ENCODE assay signal across 23 cellular contexts in the genomic region with DNA sequence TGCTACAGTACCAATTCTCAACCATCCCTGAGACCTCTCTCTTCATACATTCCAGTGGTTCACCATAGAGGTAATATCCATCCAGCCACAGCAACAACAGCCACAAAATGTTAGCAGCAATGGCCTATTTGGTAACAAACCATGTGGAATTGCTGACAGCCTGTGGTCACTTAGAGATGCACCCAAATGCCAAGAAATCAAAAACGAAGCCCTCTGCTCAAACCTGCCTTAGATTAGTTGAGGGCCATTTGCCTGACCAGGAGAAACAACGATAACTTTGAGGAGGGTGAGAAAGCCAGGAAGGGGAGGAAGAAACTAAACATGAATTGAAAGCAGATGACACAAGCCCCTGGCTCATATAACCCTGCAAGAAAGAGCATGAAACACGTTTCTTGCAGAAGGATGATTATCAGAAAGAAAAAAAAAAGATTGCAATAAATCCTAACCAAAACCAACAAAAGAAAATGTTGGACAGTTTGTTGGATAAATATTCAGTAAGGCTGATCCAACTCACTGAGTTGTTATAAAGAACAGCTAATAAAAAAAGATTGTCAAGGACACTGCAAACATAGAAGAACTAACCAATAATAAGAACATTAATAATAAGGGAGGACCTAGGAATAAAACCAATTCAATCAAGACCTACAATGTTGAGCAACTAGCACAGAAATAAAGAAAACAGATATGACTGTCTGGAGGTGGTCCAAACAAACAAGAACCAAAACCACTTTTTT.
A peak's percentile ranks its signal among the peaks of the same experiment; 100 is the strongest.
DNase-seq lines count a peak whose midpoint lies in the region; ATAC-seq and FAIRE-seq lines count a peak whose summit lies in the region.
"Had no signal": no experiment of that assay in that cellular context is flagged by ENCODE, and none has a peak within 500 bp of the region (broad histone marks: within the 10 kb centered on the region; RNA-seq: fewer than 3 reads in every experiment).

No MANE protein-coding gene starts in this region.

- intact Hi-C loops in Right ventricle myocardium inferior (cut with DNase I): no loop called here
- intact Hi-C loops in left ventricle myocardium superior (cut with micrococcal nuclease): no loop called here

- no peak for DNase-seq in Right ventricle myocardium inferior (ENCODE audit: missing footprints)
- DNase-seq in left ventricle myocardium superior: no peak
- peak; percentile 21 for DNase-seq in myocyte (ENCODE audit: low read depth)
- DNase-seq in NCI-H748 (lab: John Stamatoyannopoulos, UW; ENCODE audit: unreplicated experiment): no peak
- no peak for DNase-seq in left lobe of liver (ENCODE audit: low spot score)
- DNase-seq in frontal cortex (ENCODE audit: low spot score in 2 of 2): no peak
- DNase-seq: 8988T; activated CD4-positive, alpha-beta T cell treated with anti-CD3 and anti-CD28 coated beads, Interleukin-2, amount 10 ng/mL, durations not matched to agents 7 days and 5 days; Caco-2; NCI-H1694 treated with DMSO at 0.1 percent for 48 hours; NCI-H2171 treated with DMSO at 0.1 percent for 48 hours; NCI-H524 treated with DMSO at 0.1 percent for 48 hours; posterior cingulate gyrus; SK-N-SH; stimulated activated CD4-positive, alpha-beta T cell treated with anti-CD3 and anti-CD28 coated beads, Interleukin-2, amount 100 ng/mL, for 24 hours; WERI-Rb-1 had no signal

- peak; percentile 99 for FAIRE-seq in endometrium (lab: Jason Lieb, UNC)
- FAIRE-seq in frontal cortex (lab: Jason Lieb, UNC): no peak
- FAIRE-seq: endothelial cell of umbilical vein, GM12878, K562 had no signal

- ATAC-seq in Right ventricle myocardium inferior (peak; percentile 11), left ventricle myocardium superior (no peak), HG03521 (IDR thresholded peaks at IDR 0.05; ENCODE audit: unreplicated experiment) (no peak), left lobe of liver (no peak)
- ATAC-seq: GM12878; K562; natural killer cell treated with Interleukin-12 subunit alpha and Interleukin-12 subunit beta and Interleukin-15 and Interleukin-18, amount 100 ng/mL, for 72 hours; stimulated activated memory B cell treated with anti-CD40 and anti-IgM and Interleukin-4, amounts not matched to agents 10 μg/mL and 1 μg/mL and 100 μg/mL, for 72 hours had no signal
